In the genomic region with DNA sequence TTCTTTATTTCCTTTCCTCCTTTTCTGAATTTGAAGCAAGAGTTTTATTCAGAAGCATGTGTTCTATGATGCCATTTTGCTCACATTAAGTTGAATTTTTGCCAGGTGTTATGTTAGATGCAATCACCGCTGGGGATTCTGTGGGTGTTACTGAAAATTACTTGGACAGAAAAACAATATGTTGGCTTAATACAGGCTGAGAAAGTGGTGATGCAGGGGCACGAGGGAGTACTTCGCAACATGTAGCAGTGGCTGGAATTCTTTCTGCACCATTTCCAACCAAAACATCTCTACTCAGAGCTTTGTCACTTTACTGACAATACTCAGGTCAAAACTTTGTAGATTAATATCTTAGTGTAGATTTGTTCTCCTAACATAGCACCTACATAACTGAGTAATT, we compare ENCODE assay signal across 24 cellular contexts.
DNase-seq lines count a peak whose midpoint lies in the region; ATAC-seq and TF ChIP-seq lines count a peak whose summit lies in the region.
"Had no signal": no experiment of that assay in that cellular context is flagged by ENCODE, and none has a peak within 500 bp of the region (broad histone marks: within the 10 kb centered on the region; RNA-seq: fewer than 3 reads in every experiment).

No MANE protein-coding gene starts in this region.

- TF ChIP-seq CTCF in brain microvascular endothelial cell (IDR thresholded peaks at IDR 0.05; ENCODE audit: low read depth, low read length, missing control alignments) (no peak), gastroesophageal sphincter (IDR thresholded peaks at IDR 0.05) (no peak), H9 (conservative IDR thresholded peaks at IDR 0.05) (no peak)

- peaks cover 2% of the 10 kb centered on the region; the same call in 1 of the 2 replicates for H3K9me2 ChIP-seq in GM23248 (ENCODE audit: insufficient read depth)
- H3K9me2 ChIP-seq: SK-N-SH had no signal

- no peak overlapping the region for H4K91ac ChIP-seq in H9 (ENCODE audit: insufficient read length, low read depth, low read length)

- no peaks in the 10 kb centered on the region for H3K79me2 ChIP-seq in GM23248 (ENCODE audit: insufficient read depth)
- H3K79me2 ChIP-seq in H9 (ENCODE audit: insufficient read depth, low read length) = no peaks in the 10 kb centered on the region

- no peaks in the 10 kb centered on the region for H3K9me3 Mint-ChIP-seq in H9
- H3K9me3 Mint-ChIP-seq: WTC11 had no signal

- no peak overlapping the region for H3K4ac ChIP-seq in H9 (ENCODE audit: low read depth, low read length)

- H3K79me1 ChIP-seq in H9 (ENCODE audit: insufficient read depth, low read depth, low read length, poor library complexity, severe bottlenecking) = no peaks in the 10 kb centered on the region

- WGBS in GM23248 (ENCODE audit: low coverage in 1 of 2, low lambda C conversion rate in 2 of 2, missing lambda C conversion rate in 2 of 2), 2 experiments = 58 to 60% methylated on average over 3 of the region's 3 CpGs
- WGBS in gastroesophageal sphincter (ENCODE audit: low coverage in 1 of 2), 2 donors = 55% methylated on average over 3 of the region's 3 CpGs; no CpG with 5 or more reads in 1 of the 2 donors
- no CpG with 5 or more reads among the region's 3 CpGs for WGBS in H9 (ENCODE audit: extremely low coverage, insufficient read length, low lambda C conversion rate)

- H2BK15ac ChIP-seq in H9 (ENCODE audit: low read depth, low read length) = no peak overlapping the region

- H3K4me2 ChIP-seq in GM23248 (ENCODE audit: unreplicated experiment) = no peak overlapping the region
- H3K4me2 ChIP-seq in H9 (ENCODE audit: insufficient read depth, insufficient read length, low read length) = no peak overlapping the region
- H3K4me2 ChIP-seq: SK-N-SH had no signal

- H2BK12ac ChIP-seq in H9 (ENCODE audit: insufficient read length, low read depth, low read length) = no peak overlapping the region

- no peak overlapping the region for H3K23ac ChIP-seq in H9 (ENCODE audit: insufficient read length, low read depth, low read length)

- H2AK5ac ChIP-seq in H9 (ENCODE audit: insufficient read length, low read length) = no peak overlapping the region

- H3K36me3 ChIP-seq in GM23248 (ENCODE audit: low read depth) = no peaks in the 10 kb centered on the region
- no peaks in the 10 kb centered on the region for H3K36me3 ChIP-seq in brain microvascular endothelial cell (replicated peaks)
- no peaks in the 10 kb centered on the region for H3K36me3 ChIP-seq in gastroesophageal sphincter
- H3K36me3 ChIP-seq: ascending aorta, esophagus squamous epithelium, tibial nerve had no signal

- no peak overlapping the region for H3K18ac ChIP-seq in H9 (ENCODE audit: insufficient read length, low read depth, low read length)

- H3K4me1 ChIP-seq in GM23248 (ENCODE audit: insufficient read depth) (peaks cover 12% of the 10 kb centered on the region), gastroesophageal sphincter (no peaks in the 10 kb centered on the region), H9 (ENCODE audit: insufficient read depth, low read length) (no peaks in the 10 kb centered on the region)
- H3K4me1 ChIP-seq: ascending aorta, Caco-2, esophagus squamous epithelium, tibial nerve had no signal

- H3K27ac Mint-ChIP-seq in H9 = no peak overlapping the region
- H3K27ac Mint-ChIP-seq: activated CD8-positive, alpha-beta T cell treated with anti-CD3 and anti-CD28 coated beads, Interleukin-2, amount 10 ng/mL, durations not matched to agents 7 days and 5 days; activated naive CD4-positive, alpha-beta T cell treated with anti-CD3 and anti-CD28 coated beads, Interleukin-2, amount 50 U/mL, for 24 hours; activated T-cell treated with anti-CD3 and anti-CD28 coated beads, Interleukin-2, amount 50 U/mL, for 24 hours; B cell; naive thymus-derived CD8-positive, alpha-beta T cell; WTC11 had no signal

- no peak for TF ChIP-seq EP300 in gastroesophageal sphincter (IDR thresholded peaks at IDR 0.05)

- no peaks in the 10 kb centered on the region for H3K9me3 ChIP-seq in GM23248 (ENCODE audit: low read depth)
- no peaks in the 10 kb centered on the region for H3K9me3 ChIP-seq in gastroesophageal sphincter
- no peaks in the 10 kb centered on the region for H3K9me3 ChIP-seq in H9 (ENCODE audit: control insufficient read depth, low read depth, low read length)
- H3K9me3 ChIP-seq: ascending aorta, Caco-2, esophagus squamous epithelium, SK-N-SH, tibial nerve had no signal

- H3K56ac ChIP-seq in H9 (ENCODE audit: insufficient read length, low read depth, low read length) = no peak overlapping the region

- H2AFZ ChIP-seq in GM23248 = no peak overlapping the region
- no peak overlapping the region for H2AFZ ChIP-seq in H9 (ENCODE audit: low read length)

- no peaks in the 10 kb centered on the region for H3K27me3 ChIP-seq in GM23248 (replicated peaks; ENCODE audit: insufficient read depth)
- H3K27me3 ChIP-seq in brain microvascular endothelial cell (replicated peaks) = no peaks in the 10 kb centered on the region
- no peaks in the 10 kb centered on the region for H3K27me3 ChIP-seq in gastroesophageal sphincter
- no peaks in the 10 kb centered on the region for H3K27me3 ChIP-seq in H9 (ENCODE audit: insufficient read depth, low read length)
- H3K27me3 ChIP-seq: ascending aorta, esophagus squamous epithelium, tibial nerve had no signal

- H3K4me3 Mint-ChIP-seq in H9 = no peak overlapping the region
- H3K4me3 Mint-ChIP-seq: activated CD8-positive, alpha-beta T cell treated with anti-CD3 and anti-CD28 coated beads, Interleukin-2, amount 10 ng/mL, durations not matched to agents 7 days and 5 days; activated naive CD4-positive, alpha-beta T cell treated with anti-CD3 and anti-CD28 coated beads, Interleukin-2, amount 50 U/mL, for 24 hours; activated T-cell treated with anti-CD3 and anti-CD28 coated beads, Interleukin-2, amount 50 U/mL, for 24 hours; B cell; naive thymus-derived CD8-positive, alpha-beta T cell; WTC11 had no signal

- H3K27ac ChIP-seq in GM23248 = 0 out of 2 replicates have a peak overlapping the region, but pooled peaks have one; percentile 3
- H3K27ac ChIP-seq in brain microvascular endothelial cell = no peak overlapping the region
- H3K27ac ChIP-seq in gastroesophageal sphincter = no peak overlapping the region
- no peak overlapping the region for H3K27ac ChIP-seq in H9 (ENCODE audit: insufficient read length, low read depth, low read length)
- H3K27ac ChIP-seq: ascending aorta, esophagus squamous epithelium, tibial nerve had no signal

- H3K4me1 Mint-ChIP-seq in H9 = no peaks in the 10 kb centered on the region
- H3K4me1 Mint-ChIP-seq: activated naive CD4-positive, alpha-beta T cell treated with anti-CD3 and anti-CD28 coated beads, Interleukin-2, amount 50 U/mL, for 24 hours; B cell; naive thymus-derived CD8-positive, alpha-beta T cell; WTC11 had no signal

- H3K27me3 Mint-ChIP-seq in H9 (ENCODE audit: low read depth) = no peaks in the 10 kb centered on the region
- H3K27me3 Mint-ChIP-seq: activated naive CD4-positive, alpha-beta T cell treated with anti-CD3 and anti-CD28 coated beads, Interleukin-2, amount 50 U/mL, for 24 hours; activated T-cell treated with anti-CD3 and anti-CD28 coated beads, Interleukin-2, amount 50 U/mL, for 24 hours; B cell; naive thymus-derived CD8-positive, alpha-beta T cell had no signal

- H3K4me3 ChIP-seq in GM23248 (no peak overlapping the region), brain microvascular endothelial cell (ENCODE audit: low read depth, low read length) (no peak overlapping the region), gastroesophageal sphincter (no peak overlapping the region)
- H3K4me3 ChIP-seq: ascending aorta, esophagus squamous epithelium, tibial nerve had no signal

- in situ Hi-C loops in GM23248 (cut with MboI) (no loop called here), brain microvascular endothelial cell (cut with HindIII; ENCODE audit: low pct_ligation_motif_present, low sequenced_read_pairs) (no loop called here)

- H3K14ac ChIP-seq in H9 (ENCODE audit: insufficient read depth, low read length) = no peak overlapping the region

- TF ChIP-seq POLR2A in gastroesophageal sphincter (IDR thresholded peaks at IDR 0.05) = no peak

- no peaks in the 10 kb centered on the region for H3K36me3 Mint-ChIP-seq in H9 (ENCODE audit: insufficient read depth in 1 of 3, low read depth in 3 of 3)
- H3K36me3 Mint-ChIP-seq: activated naive CD4-positive, alpha-beta T cell treated with anti-CD3 and anti-CD28 coated beads, Interleukin-2, amount 50 U/mL, for 24 hours; naive thymus-derived CD8-positive, alpha-beta T cell; WTC11 had no signal

- H2BK120ac ChIP-seq in H9 (ENCODE audit: low read depth, low read length, poor library complexity, severe bottlenecking) = no peak overlapping the region

- H3F3A ChIP-seq in GM23248 (ENCODE audit: insufficient read depth) = peaks cover 16% of the 10 kb centered on the region

- H4K20me1 ChIP-seq in GM23248 (ENCODE audit: insufficient read depth) (no peaks in the 10 kb centered on the region), H9 (ENCODE audit: control insufficient read depth, insufficient read depth, insufficient read length) (no peaks in the 10 kb centered on the region)

- no peak overlapping the region for H4K8ac ChIP-seq in H9 (replicated peaks; ENCODE audit: insufficient read length, low read depth, low read length)

- no peak overlapping the region for H3T11ph ChIP-seq in H9 (ENCODE audit: low read length)

- no peak overlapping the region for H4K5ac ChIP-seq in H9 (ENCODE audit: insufficient read length, low read depth, low read length)

- DNase-seq in GM23248 = peak; percentile 62
- peak; percentile 22 for DNase-seq in brain microvascular endothelial cell
- DNase-seq in stromal cell of bone marrow (ENCODE audit: low read depth) = peak; percentile 95
- no peak for DNase-seq in inferior parietal cortex (ENCODE audit: extremely low spot score)
- DNase-seq in Ammon's horn (ENCODE audit: low spot score) = no peak
- no peak for DNase-seq in H9
- DNase-seq: activated CD8-positive, alpha-beta T cell treated with anti-CD3 and anti-CD28 coated beads, Interleukin-2, amount 10 ng/mL, durations not matched to agents 7 days and 5 days; activated T-cell treated with anti-CD3 and anti-CD28 coated beads, Interleukin-2, amount 50 U/mL, for 24 hours; Caco-2; esophagus squamous epithelium; hypothalamus; mesendoderm; naive thymus-derived CD8-positive, alpha-beta T cell; NCI-H1092 treated with DMSO at 0.1 percent for 48 hours; NCI-H2081; SK-N-SH; stimulated activated CD4-positive, alpha-beta T cell treated with anti-CD3 and anti-CD28 coated beads, Interleukin-2, amount 100 ng/mL, for 24 hours; stimulated activated naive CD4-positive, alpha-beta T cell had no signal

- ATAC-seq in gastroesophageal sphincter = peak; percentile 62
- ATAC-seq: activated CD8-positive, alpha-beta T cell treated with anti-CD3 and anti-CD28 coated beads, Interleukin-2, amount 10 ng/mL, durations not matched to agents 7 days and 5 days; naive thymus-derived CD8-positive, alpha-beta T cell; WTC11 had no signal

- H3K9ac ChIP-seq in GM23248 = no peak overlapping the region
- no peak overlapping the region for H3K9ac ChIP-seq in H9 (ENCODE audit: extremely low read depth, insufficient read length, low read length)
- H3K9ac ChIP-seq: SK-N-SH had no signal

- no peak overlapping the region for H2BK20ac ChIP-seq in H9 (ENCODE audit: low read depth, low read length, poor library complexity, severe bottlenecking)

- no peak overlapping the region for H2BK5ac ChIP-seq in H9 (ENCODE audit: insufficient read length, low read length)

- H3K23me2 ChIP-seq in H9 (ENCODE audit: insufficient read length, low read depth, low read length, poor library complexity, severe bottlenecking) = no peaks in the 10 kb centered on the region

Comparison
In these comparisons a context has a peak if more than half of its experiments do, and no peak if none do; other contexts are left out.
1. DNase-seq: peak in GM23248 (single experiment), brain microvascular endothelial cell (single experiment) and stromal cell of bone marrow (single experiment); none in inferior parietal cortex (single experiment), Ammon's horn (single experiment) and H9 (single experiment).